ENCODE assay signal across 9 cellular contexts in genomic region chr10:103759100-103759781, GRCh38.
DNase-seq lines count a peak whose midpoint lies in the region; ATAC-seq, FAIRE-seq and TF ChIP-seq lines count a peak whose summit lies in the region.
"Had no signal": no experiment of that assay in that cellular context is flagged by ENCODE, and none has a peak within 500 bp of the region (broad histone marks: within the 10 kb centered on the region; RNA-seq: fewer than 3 reads in every experiment).

No MANE protein-coding gene starts in this region.

- no peaks in the 10 kb centered on the region for H3K9me3 ChIP-seq in MG63
- H3K9me3 ChIP-seq in prostate gland, result no peaks in the 10 kb centered on the region
- no peaks in the 10 kb centered on the region for H3K9me3 ChIP-seq in SJCRH30 (replicated peaks)

- H3K4me1 ChIP-seq in prostate gland (replicated peaks) (no peaks in the 10 kb centered on the region), SJCRH30 (no peaks in the 10 kb centered on the region; the same call in 1 of the 2 replicates)

- H3K4me3 ChIP-seq in MG63 (no peak overlapping the region), foreskin fibroblast (ENCODE audit: low read depth in 1 of 2, low read length in 2 of 2) (no peak overlapping the region), prostate gland (no peak overlapping the region), SJCRH30 (no peak overlapping the region)

- 36% methylated on average over 10 of the region's 10 CpGs for whole genome bisulfite sequencing in prostate gland

- no peaks in the 10 kb centered on the region for H3K36me3 ChIP-seq in MG63
- no peaks in the 10 kb centered on the region for H3K36me3 ChIP-seq in prostate gland
- no peaks in the 10 kb centered on the region for H3K36me3 ChIP-seq in SJCRH30

- ATAC-seq in activated T-helper 17 cell treated with anti-CD3 and anti-CD28 coated beads, Interleukin-2, amount 50 U/mL, for 72 hours (replicated peaks), result peak; percentile 71

- peak; percentile 73 for DNase-seq in activated effector memory CD4-positive, alpha-beta T cell treated with anti-CD3 and anti-CD28 coated beads, Interleukin-2, amount 50 U/mL, for 16 hours
- no peak for DNase-seq in activated effector memory CD4-positive, alpha-beta T cell treated with Interleukin-2 at 50 U/mL for 16 hours
- peak; percentile 64 for DNase-seq in MG63
- DNase-seq in foreskin fibroblast, result peak; percentile 74 to 87
- no peak for DNase-seq in prostate gland (ENCODE audit: low spot score)
- DNase-seq in HTR-8/SVneo (ENCODE audit: insufficient read length, low spot score), result no peak
- DNase-seq in SJCRH30, result no peak
- DNase-seq: activated B cell treated with CpG ODN at 0.5 μM for 24 hours had no signal

- H3K27me3 Mint-ChIP-seq in activated T-helper 17 cell treated with anti-CD3 and anti-CD28 coated beads, Interleukin-2, amount 50 U/mL, for 72 hours, result no peaks in the 10 kb centered on the region

- no peaks in the 10 kb centered on the region for H3K9me3 Mint-ChIP-seq in activated T-helper 17 cell treated with anti-CD3 and anti-CD28 coated beads, Interleukin-2, amount 50 U/mL, for 72 hours
- H3K9me3 Mint-ChIP-seq: activated B cell treated with CpG ODN at 0.5 μM for 24 hours had no signal

- intact Hi-C loops in prostate gland (cut with DNase I), result no loop called here

- TF ChIP-seq CTCF in foreskin fibroblast (IDR thresholded peaks at IDR 0.05; ENCODE audit: low read depth, low read length) (no peak), prostate gland (IDR thresholded peaks at IDR 0.05) (no peak)

- TF ChIP-seq POLR2A in prostate gland (IDR thresholded peaks at IDR 0.05), result no peak

- FAIRE-seq in HTR-8/SVneo (lab: Jason Lieb, UNC), result no peak

- peak overlapping the region; percentile 86 for H3K27ac Mint-ChIP-seq in activated T-helper 17 cell treated with anti-CD3 and anti-CD28 coated beads, Interleukin-2, amount 50 U/mL, for 72 hours
- H3K27ac Mint-ChIP-seq: activated B cell treated with CpG ODN at 0.5 μM for 24 hours had no signal

- H3K27ac ChIP-seq in prostate gland (peak overlapping the region; percentile 47 to 70), SJCRH30 (no peak overlapping the region)

- peaks cover 10% of the 10 kb centered on the region for H3K36me3 Mint-ChIP-seq in activated T-helper 17 cell treated with anti-CD3 and anti-CD28 coated beads, Interleukin-2, amount 50 U/mL, for 72 hours (ENCODE audit: low read depth)

- peaks cover 41% of the 10 kb centered on the region for H3K4me1 Mint-ChIP-seq in activated T-helper 17 cell treated with anti-CD3 and anti-CD28 coated beads, Interleukin-2, amount 50 U/mL, for 72 hours

- H3K27me3 ChIP-seq in MG63 (no peaks in the 10 kb centered on the region), prostate gland (replicated peaks; ENCODE audit: insufficient read depth) (no peaks in the 10 kb centered on the region), SJCRH30 (no peaks in the 10 kb centered on the region)

- H3K4me3 Mint-ChIP-seq in activated T-helper 17 cell treated with anti-CD3 and anti-CD28 coated beads, Interleukin-2, amount 50 U/mL, for 72 hours, result peak overlapping the region; percentile 70
- H3K4me3 Mint-ChIP-seq: activated B cell treated with CpG ODN at 0.5 μM for 24 hours had no signal

Comparison
In these comparisons a context has a peak if more than half of its experiments do, and no peak if none do; other contexts are left out.
1. DNase-seq: peak in activated effector memory CD4-positive, alpha-beta T cell treated with anti-CD3 and anti-CD28 coated beads, Interleukin-2, amount 50 U/mL, for 16 hours (single experiment), MG63 (single experiment) and foreskin fibroblast (2 of 2); none in activated effector memory CD4-positive, alpha-beta T cell treated with Interleukin-2 at 50 U/mL for 16 hours (single experiment), prostate gland (single experiment), HTR-8/SVneo (single experiment) and SJCRH30 (0 of 2).